ENCODE assay signal across 8 cellular contexts in the genomic region with DNA sequence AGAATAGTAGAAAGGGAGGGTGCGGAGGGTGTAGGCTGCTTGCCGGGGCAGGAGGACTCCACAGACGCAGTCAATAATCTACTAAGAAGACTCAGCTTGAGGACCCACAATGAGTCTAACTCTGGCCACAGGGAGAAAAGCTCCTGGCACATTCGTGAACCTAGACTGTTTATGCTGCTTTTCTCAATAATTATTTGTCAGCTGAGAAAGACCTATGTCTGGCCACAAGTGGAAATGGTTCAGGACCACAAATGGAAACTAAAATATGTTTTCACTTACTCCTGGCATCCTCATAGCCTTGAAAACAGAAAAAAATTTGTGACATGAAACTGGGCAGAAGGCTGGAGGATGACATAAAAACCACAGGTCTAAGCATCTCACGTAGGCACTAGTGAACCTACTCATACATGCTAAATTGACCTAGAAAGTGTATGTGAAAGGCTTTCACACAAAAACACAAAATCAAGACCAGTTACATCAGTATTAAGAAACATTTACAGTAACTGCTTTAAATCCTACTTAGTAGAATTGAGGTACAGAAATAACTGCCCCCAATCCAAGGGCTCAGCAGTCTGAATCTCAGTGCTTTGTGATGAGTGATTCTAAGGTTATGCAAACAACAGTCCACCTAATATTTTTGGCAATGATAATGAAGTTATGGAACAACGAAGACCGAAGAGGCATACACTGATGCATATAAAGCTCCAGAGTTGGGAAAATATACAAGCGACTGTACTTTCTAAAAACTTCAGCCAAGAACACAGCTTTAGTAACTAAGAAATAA.
DNase-seq lines count a peak whose midpoint lies in the region; ATAC-seq and TF ChIP-seq lines count a peak whose summit lies in the region.

No MANE protein-coding gene starts in this region.

- H3K4me3 ChIP-seq in brain microvascular endothelial cell (ENCODE audit: low read depth, low read length), result no peak overlapping the region

- no peaks in the 10 kb centered on the region for H3K36me3 ChIP-seq in brain microvascular endothelial cell (replicated peaks)

- no peaks in the 10 kb centered on the region for H3K27me3 ChIP-seq in brain microvascular endothelial cell (replicated peaks)

- in situ Hi-C loops in brain microvascular endothelial cell (cut with HindIII; ENCODE audit: low pct_ligation_motif_present, low sequenced_read_pairs), result no loop called here

- DNase-seq in stimulated activated CD4-positive, alpha-beta T cell treated with anti-CD3 and anti-CD28 coated beads, Interleukin-15, amount 100 ng/mL, for 24 hours, result peak; percentile 42
- no peak for DNase-seq in stimulated activated CD4-positive, alpha-beta T cell treated with anti-CD3 and anti-CD28 coated beads, Interleukin-4, amount 100 ng/mL, for 4 hours
- DNase-seq in brain microvascular endothelial cell (peak; percentile 39), GOT3 (lab: John Stamatoyannopoulos, UW) (no peak), SK-N-DZ (ENCODE audit: low spot score) (no peak), A172 (ENCODE audit: low spot score) (no peak)
- DNase-seq in stimulated activated naive CD8-positive, alpha-beta T cell treated with anti-CD3 and anti-CD28 coated beads, Interleukin-15, Interleukin-2, amounts not matched to agents 100 U/mL and 50 U/mL, for 24 hours, result peak; percentile 33

- H3K27ac ChIP-seq in brain microvascular endothelial cell, result no peak overlapping the region

- no peak for TF ChIP-seq CTCF in brain microvascular endothelial cell (IDR thresholded peaks at IDR 0.05; ENCODE audit: low read depth, low read length, missing control alignments)

- ATAC-seq in HG03354 (IDR thresholded peaks at IDR 0.05; ENCODE audit: poor library complexity, severe bottlenecking, unreplicated experiment), result peak; percentile 86
- peak; percentile 90 for ATAC-seq in stimulated activated naive CD8-positive, alpha-beta T cell treated with anti-CD3 and anti-CD28 coated beads, Interleukin-15, Interleukin-2, amounts not matched to agents 100 U/mL and 50 U/mL, for 24 hours

Comparison
In these comparisons a context has a peak if more than half of its experiments do, and no peak if none do; other contexts are left out.
1. DNase-seq: peak in stimulated activated CD4-positive, alpha-beta T cell treated with anti-CD3 and anti-CD28 coated beads, Interleukin-15, amount 100 ng/mL, for 24 hours (single experiment), brain microvascular endothelial cell (single experiment) and stimulated activated naive CD8-positive, alpha-beta T cell treated with anti-CD3 and anti-CD28 coated beads, Interleukin-15, Interleukin-2, amounts not matched to agents 100 U/mL and 50 U/mL, for 24 hours (single experiment); none in stimulated activated CD4-positive, alpha-beta T cell treated with anti-CD3 and anti-CD28 coated beads, Interleukin-4, amount 100 ng/mL, for 4 hours (0 of 2), GOT3 (single experiment), SK-N-DZ (single experiment) and A172 (single experiment).